ENCODE assay signal across 14 cellular contexts in genomic region chrX:53184836-53185235, GRCh38. TPM values are rescaled to one million over a fixed set of nuclear protein-coding genes. Genes with fewer than 3 reads are reported as not detected.
DNase-seq lines count a peak whose midpoint lies in the region; ATAC-seq and TF ChIP-seq lines count a peak whose summit lies in the region.
"Had no signal": no experiment of that assay in that cellular context is flagged by ENCODE, and none has a peak within 500 bp of the region (broad histone marks: within the 10 kb centered on the region; RNA-seq: fewer than 3 reads in every experiment).

No MANE protein-coding gene starts in this region.

- H2BK120ac ChIP-seq in IMR-90 (ENCODE audit: low read depth, low read length) (peak overlapping the region; percentile 30; the same call in 1 of the 2 replicates), mesendoderm (ENCODE audit: low read depth, low read length) (no peak overlapping the region)

- dilution Hi-C loops in IMR-90 (cut with HindIII; ENCODE audit: low sequenced_read_pairs, unreplicated experiment) = no loop called here

- H3K79me1 ChIP-seq in IMR-90 (ENCODE audit: low read depth in 1 of 2, low read length in 2 of 2) (no peaks in the 10 kb centered on the region), mesendoderm (ENCODE audit: low read length) (no peaks in the 10 kb centered on the region)

- TF ChIP-seq CTCF in IMR-90 (conservative IDR thresholded peaks at IDR 0.05; ENCODE audit: low read depth, low read length) (no peak), choroid plexus epithelial cell (conservative IDR thresholded peaks at IDR 0.05; ENCODE audit: low read depth, low read length) (no peak)

- no peak overlapping the region for H2AFZ ChIP-seq in IMR-90 (replicated peaks; ENCODE audit: low read length, poor library complexity)

- no peak overlapping the region for H3K56ac ChIP-seq in IMR-90 (ENCODE audit: extremely low read depth, insufficient read depth, low read length)
- no peak overlapping the region for H3K56ac ChIP-seq in mesendoderm (ENCODE audit: low read length)

- H3K4me1 ChIP-seq in IMR-90 (ENCODE audit: control insufficient read depth, insufficient read depth, low read length) (no peaks in the 10 kb centered on the region; the same call in 1 of the 2 replicates), mesendoderm (ENCODE audit: control insufficient read depth, low read depth, low read length) (no peaks in the 10 kb centered on the region)
- H3K4me1 ChIP-seq: SJCRH30, tibial nerve had no signal

- no peak overlapping the region for H2AK5ac ChIP-seq in IMR-90 (ENCODE audit: low read depth, low read length)
- H2AK5ac ChIP-seq in mesendoderm (ENCODE audit: low read length) = no peak overlapping the region

- H3K4ac ChIP-seq in IMR-90 (ENCODE audit: low read depth, low read length) (no peak overlapping the region), mesendoderm (ENCODE audit: low read depth, low read length) (no peak overlapping the region)

- H3K9ac ChIP-seq in IMR-90 (ENCODE audit: low read depth, low read length) (no peak overlapping the region), mesendoderm (ENCODE audit: low read length) (no peak overlapping the region)

- no peak overlapping the region for H3K27ac ChIP-seq in IMR-90 (ENCODE audit: insufficient read depth, low read length)
- H3K27ac ChIP-seq in mesendoderm (ENCODE audit: low read depth, low read length) = no peak overlapping the region
- H3K27ac ChIP-seq: SJCRH30, tibial nerve had no signal

- peak overlapping the region in 1 of 2 experiments; percentile 60; a peak in 1 of 4 replicates for H4K8ac ChIP-seq in IMR-90 (ENCODE audit: low read depth in 2 of 2, low read length in 2 of 2)
- H4K8ac ChIP-seq in mesendoderm (ENCODE audit: low read depth, low read length) = no peak overlapping the region

- no peak overlapping the region for H3K14ac ChIP-seq in IMR-90 (replicated peaks; ENCODE audit: low read depth, low read length)

- no peak overlapping the region for H3K18ac ChIP-seq in IMR-90 (ENCODE audit: low read depth, low read length)
- H3K18ac ChIP-seq in mesendoderm (ENCODE audit: low read length) = no peak overlapping the region

- no TSS peak for BruUV-seq in IMR-90 (replicated peaks; lab: Mats Ljungman, UMichigan)

- no peak overlapping the region for H2AK9ac ChIP-seq in IMR-90 (replicated peaks; ENCODE audit: low read depth, low read length, poor library complexity)

- no peak for TF ChIP-seq POLR2A in IMR-90 (IDR thresholded peaks at IDR 0.05; ENCODE audit: low read depth, low read length)

- H3K27me3 ChIP-seq in IMR-90 (ENCODE audit: control insufficient read depth, insufficient read depth, low read length) (peaks cover 2% of the 10 kb centered on the region; the same call in 1 of the 2 replicates), mesendoderm (ENCODE audit: insufficient read depth, low read length, poor library complexity) (no peaks in the 10 kb centered on the region)
- H3K27me3 ChIP-seq: SJCRH30, tibial nerve had no signal

- CTCF ChIA-PET in IMR-90 (lab: Yijun Ruan, JAX) = no interaction called here

- H4K20me1 ChIP-seq in IMR-90 (ENCODE audit: insufficient read depth, low read length) = no peaks in the 10 kb centered on the region

- H2BK5ac ChIP-seq in IMR-90 (ENCODE audit: low read depth, low read length, poor library complexity, severe bottlenecking) (peak overlapping the region; percentile 49), mesendoderm (ENCODE audit: low read length) (no peak overlapping the region)

- peaks cover 15% of the 10 kb centered on the region; the same call in 1 of the 2 replicates for H3K9me1 ChIP-seq in IMR-90 (ENCODE audit: insufficient read depth, low read length)

- H3K36me3 ChIP-seq in IMR-90 (ENCODE audit: control insufficient read depth, insufficient read depth, low read length) (no peaks in the 10 kb centered on the region; the same call in 1 of the 2 replicates), mesendoderm (ENCODE audit: control insufficient read depth, insufficient read depth, low read length) (no peaks in the 10 kb centered on the region)
- H3K36me3 ChIP-seq: SJCRH30, tibial nerve had no signal

- H2BK15ac ChIP-seq in IMR-90 (ENCODE audit: low read depth, low read length) (0 out of 3 replicates have a peak overlapping the region, but pooled peaks have one; percentile 42), mesendoderm (replicated peaks; ENCODE audit: low read depth) (no peak overlapping the region)

- no peak for TF ChIP-seq RAD21 in IMR-90 (IDR thresholded peaks at IDR 0.05; ENCODE audit: low read length)

- in situ Hi-C loops in IMR-90 (cut with MboI; ENCODE audit: low sequenced_read_pairs) = no loop called here

- no peak overlapping the region for H2BK20ac ChIP-seq in IMR-90 (ENCODE audit: low read depth, low read length)

- no peak overlapping the region for H3K4me3 ChIP-seq in IMR-90 (ENCODE audit: insufficient read depth, low read depth, low read length)
- H3K4me3 ChIP-seq in choroid plexus epithelial cell (ENCODE audit: low read depth, low read length) = no peak overlapping the region
- no peak overlapping the region for H3K4me3 ChIP-seq in mesendoderm (ENCODE audit: low read length)
- H3K4me3 ChIP-seq: SJCRH30, tibial nerve had no signal

- no peaks in the 10 kb centered on the region for H3K79me2 ChIP-seq in mesendoderm (ENCODE audit: control insufficient read depth, insufficient read depth, low read length)

- peak; percentile 71 for DNase-seq in AG08396 (ENCODE audit: low spot score)
- DNase-seq in IMR-90 = peak; percentile 65
- DNase-seq in choroid plexus epithelial cell (ENCODE audit: low read depth) = peak; percentile 61
- DNase-seq in mesendoderm = peak; percentile 14
- no peak for DNase-seq in T-helper 9 cell
- DNase-seq in DMS79 treated with DMSO at 0.1 percent for 48 hours (lab: John Stamatoyannopoulos, UW) = no peak
- DNase-seq: activated CD4-positive, alpha-beta T cell treated with anti-CD3 and anti-CD28 coated beads for 4 hours; activated naive CD4-positive, alpha-beta T cell treated with anti-CD3 and anti-CD28 coated beads, Interleukin-2, amount 50 U/mL, for 16 hours; caudate nucleus; effector memory CD8-positive, alpha-beta T cell; SJCRH30 had no signal

- POLR2A ChIA-PET in IMR-90 (lab: Charles Lee; ENCODE audit: unreplicated experiment) = no interaction called here

- H3K23ac ChIP-seq in IMR-90 (ENCODE audit: low read depth, low read length) = peak overlapping the region; percentile 48; the same call in 1 of the 2 replicates
- H3K23ac ChIP-seq in mesendoderm (ENCODE audit: low read length) = no peak overlapping the region

- intact Hi-C loops in IMR-90 (cut with micrococcal nuclease) = no loop called here

- H4K5ac ChIP-seq in IMR-90 (ENCODE audit: low read depth, low read length) (no peak overlapping the region), mesendoderm (ENCODE audit: low read length) (no peak overlapping the region)

- peak; percentile 65 for ATAC-seq in IMR-90 (ENCODE audit: low read depth)
- ATAC-seq in HG02588 (IDR thresholded peaks at IDR 0.05; ENCODE audit: unreplicated experiment) = no peak
- no peak for ATAC-seq in GM19463 (IDR thresholded peaks at IDR 0.05; ENCODE audit: unreplicated experiment)
- ATAC-seq: effector memory CD8-positive, alpha-beta T cell had no signal

- no peaks in the 10 kb centered on the region for H3K9me3 ChIP-seq in IMR-90 (ENCODE audit: control insufficient read depth, insufficient read depth, low read length)
- H3K9me3 ChIP-seq: SJCRH30, tibial nerve had no signal

- H3K4me2 ChIP-seq in IMR-90 (ENCODE audit: low read depth, low read length) = no peak overlapping the region; the same call in 1 of the 2 replicates
- H3K4me2 ChIP-seq in mesendoderm (ENCODE audit: low read length) = no peak overlapping the region

- no CpG with 5 or more reads among the region's 2 CpGs for WGBS in IMR-90 (ENCODE audit: extremely low coverage in 2 of 2, insufficient read length in 1 of 2), 2 experiments
- no CpG with 5 or more reads among the region's 2 CpGs for WGBS in mesendoderm (ENCODE audit: extremely low coverage, insufficient coverage, low lambda C conversion rate)

- peak overlapping the region; percentile 48; the same call in 1 of the 2 replicates for H4K91ac ChIP-seq in IMR-90 (ENCODE audit: insufficient read depth, low read depth, low read length)

TF ChIP-seq in IMR-90, 13 proteins besides CTCF, POLR2A, EP300 and RAD21:
- peak; percentile 25; the same call in 1 of the 2 replicates for TF ChIP-seq CEBPB (IDR thresholded peaks at IDR 0.05; ENCODE audit: low read depth, low read length)
- TF ChIP-seq ELK1 (IDR thresholded peaks at IDR 0.05; ENCODE audit: borderline replicate concordance, low read depth, low read length) = no peak
- no peak for TF ChIP-seq CHD1 (IDR thresholded peaks at IDR 0.05; ENCODE audit: low read depth, low read length)

RNA-seq across cellular contexts. Expression of gene KDM5C, which starts 40.2 kb away (rescaled TPM):
- total RNA-seq in IMR-90 (2012; rRNA removed) = 65.8 and 84.6 TPM in 2 replicates
- polyA plus RNA-seq in IMR-90 (2012; rRNA removed) = 75.4 and 75.8 TPM in 2 replicates
- 55.1 and 56.5 TPM in 2 replicates for polyA plus RNA-seq in IMR-90 (2012; cell fraction: cytosol; rRNA removed)
- polyA plus RNA-seq in IMR-90 (2012; cell fraction: nucleus; rRNA removed; ENCODE audit: low replicate concordance) = 183 and 297 TPM in 2 replicates
- polyA plus RNA-seq in mesendoderm (2013, experiment 1 of 2) = 33.4 TPM
- polyA plus RNA-seq in mesendoderm (2013, experiment 2 of 2) = 31.7 TPM

Comparison
In these comparisons a context has a peak if more than half of its experiments do, and no peak if none do; other contexts are left out.
1. DNase-seq: peak in AG08396 (single experiment), IMR-90 (single experiment), choroid plexus epithelial cell (single experiment) and mesendoderm (single experiment); none in T-helper 9 cell (single experiment) and DMS79 treated with DMSO at 0.1 percent for 48 hours (single experiment).